10 cellular contexts compared by ENCODE assay signal in the genomic region with DNA sequence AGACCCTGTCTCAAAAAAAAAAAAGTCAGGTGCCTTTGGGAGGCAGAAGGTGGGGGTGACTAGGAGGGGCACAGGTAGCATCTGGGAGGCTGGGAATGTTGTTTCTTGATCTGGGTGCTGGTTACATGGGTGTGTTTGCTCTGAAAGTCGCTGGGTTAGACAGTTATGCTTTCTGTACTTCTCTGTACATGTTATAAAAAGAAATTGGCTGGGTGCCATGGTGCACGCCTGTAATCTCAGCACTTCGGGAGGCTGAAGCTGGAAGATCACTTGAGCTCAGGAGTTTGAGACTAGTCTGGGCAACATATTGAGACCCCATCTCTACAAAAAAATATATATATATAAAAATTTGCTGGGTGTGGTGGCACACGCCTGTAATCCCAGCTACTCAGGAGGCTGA. TPM values are rescaled to one million over a fixed set of nuclear protein-coding genes. Genes with fewer than 3 reads are reported as not detected.
DNase-seq lines count a peak whose midpoint lies in the region; ATAC-seq and TF ChIP-seq lines count a peak whose summit lies in the region.
"Had no signal": no experiment of that assay in that cellular context is flagged by ENCODE, and none has a peak within 500 bp of the region (broad histone marks: within the 10 kb centered on the region; RNA-seq: fewer than 3 reads in every experiment).

No MANE protein-coding gene starts in this region.

- H2AFZ ChIP-seq in hepatocyte: no peak overlapping the region

- peaks cover 10% of the 10 kb centered on the region for H4K20me1 ChIP-seq in hepatocyte (ENCODE audit: insufficient read depth, poor library complexity, severe bottlenecking)

- ATAC-seq in HG03159 (IDR thresholded peaks at IDR 0.05; ENCODE audit: unreplicated experiment): no peak

- H3K56ac ChIP-seq in mesendoderm (ENCODE audit: low read length): no peak overlapping the region

- H3K27me3 Mint-ChIP-seq in activated naive CD4-positive, alpha-beta T cell treated with anti-CD3 and anti-CD28 coated beads, Interleukin-2, amount 50 U/mL, for 24 hours: no peaks in the 10 kb centered on the region
- H3K27me3 Mint-ChIP-seq in HFFc6 (ENCODE audit: insufficient read depth): no peaks in the 10 kb centered on the region; the same call in 1 of the 2 replicates

- H3K9ac ChIP-seq in mesendoderm (ENCODE audit: low read length): no peak overlapping the region

- no peak for TF ChIP-seq POLR2A in adrenal gland (IDR thresholded peaks at IDR 0.05)
- no peak for TF ChIP-seq POLR2A in testis (IDR thresholded peaks at IDR 0.05)

- TF ChIP-seq CTCF in adrenal gland (IDR thresholded peaks at IDR 0.05) (no peak), hepatocyte (IDR thresholded peaks at IDR 0.05; ENCODE audit: poor library complexity) (no peak), testis (IDR thresholded peaks at IDR 0.05) (no peak), HFFc6 (IDR thresholded peaks at IDR 0.05) (no peak)

- H2BK120ac ChIP-seq in mesendoderm (ENCODE audit: low read depth, low read length): no peak overlapping the region

- H3K4ac ChIP-seq in mesendoderm (ENCODE audit: low read depth, low read length): no peak overlapping the region

- H3K4me3 ChIP-seq in adrenal gland (no peak overlapping the region), hepatocyte (no peak overlapping the region), testis (no peak overlapping the region), mesendoderm (ENCODE audit: low read length) (no peak overlapping the region)
- H3K4me3 ChIP-seq: esophagus muscularis mucosa had no signal

- H3K4me1 ChIP-seq in adrenal gland (replicated peaks in 1 of 2) (peaks cover 9 to 37% of the 10 kb centered on the region in 2 donors), hepatocyte (ENCODE audit: insufficient read depth) (peaks cover 18% of the 10 kb centered on the region), testis (peaks cover 6% of the 10 kb centered on the region), mesendoderm (ENCODE audit: control insufficient read depth, low read depth, low read length) (no peaks in the 10 kb centered on the region)

- no peak for DNase-seq in activated naive CD4-positive, alpha-beta T cell treated with anti-CD3 and anti-CD28 coated beads, Interleukin-2, amount 50 U/mL, for 16 hours
- DNase-seq in adrenal gland (peak in 5 of 7 donors; percentile 57 to 73 (median 60)), hepatocyte (ENCODE audit: low spot score) (peak; percentile 65), testis (peak; percentile 68), mesendoderm (no peak), HFFc6 (no peak)

- H3K27me3 ChIP-seq in adrenal gland: no peaks in the 10 kb centered on the region
- H3K27me3 ChIP-seq in hepatocyte: no peaks in the 10 kb centered on the region
- H3K27me3 ChIP-seq in testis: no peaks in the 10 kb centered on the region
- no peaks in the 10 kb centered on the region for H3K27me3 ChIP-seq in mesendoderm (ENCODE audit: insufficient read depth, low read length, poor library complexity)
- H3K27me3 ChIP-seq: esophagus muscularis mucosa had no signal

- no peak overlapping the region for H3K23ac ChIP-seq in mesendoderm (ENCODE audit: low read length)

- peak overlapping the region; percentile 71 for H3K4me3 Mint-ChIP-seq in activated naive CD4-positive, alpha-beta T cell treated with anti-CD3 and anti-CD28 coated beads, Interleukin-2, amount 50 U/mL, for 24 hours
- no peak overlapping the region for H3K4me3 Mint-ChIP-seq in HFFc6
- H3K4me3 Mint-ChIP-seq: neural crest cell had no signal

- peaks cover 83% of the 10 kb centered on the region for H3K4me1 Mint-ChIP-seq in activated naive CD4-positive, alpha-beta T cell treated with anti-CD3 and anti-CD28 coated beads, Interleukin-2, amount 50 U/mL, for 24 hours
- H3K4me1 Mint-ChIP-seq in HFFc6 (ENCODE audit: low read depth): peaks cover 14% of the 10 kb centered on the region

- no peak overlapping the region for H3K27ac ChIP-seq in adrenal gland
- H3K27ac ChIP-seq in hepatocyte: no peak overlapping the region
- H3K27ac ChIP-seq in testis: no peak overlapping the region
- H3K27ac ChIP-seq in mesendoderm (ENCODE audit: low read depth, low read length): no peak overlapping the region

- H3K4me2 ChIP-seq in hepatocyte (no peak overlapping the region), mesendoderm (ENCODE audit: low read length) (no peak overlapping the region)

- WGBS in adrenal gland, 4 donors: 25 to 36% (median 31%) methylated on average over 4 of the region's 4 CpGs
- 56% methylated on average over 4 of the region's 4 CpGs for WGBS in hepatocyte (ENCODE audit: low lambda C conversion rate, missing lambda C conversion rate)
- WGBS in testis, 2 donors: 43 to 46% methylated on average over 4 of the region's 4 CpGs
- WGBS in mesendoderm (ENCODE audit: extremely low coverage, insufficient coverage, low lambda C conversion rate): no CpG with 5 or more reads among the region's 4 CpGs

- H3K9me3 ChIP-seq in adrenal gland (replicated peaks in 1 of 3): no peaks in the 10 kb centered on the region
- H3K9me3 ChIP-seq in hepatocyte (ENCODE audit: low read depth): no peaks in the 10 kb centered on the region
- no peaks in the 10 kb centered on the region for H3K9me3 ChIP-seq in testis
- H3K9me3 ChIP-seq: esophagus muscularis mucosa had no signal

- H4K5ac ChIP-seq in mesendoderm (ENCODE audit: low read length): no peak overlapping the region

- peaks cover 10% of the 10 kb centered on the region for H3K79me1 ChIP-seq in mesendoderm (ENCODE audit: low read length)

- H2BK15ac ChIP-seq in mesendoderm (replicated peaks; ENCODE audit: low read depth): no peak overlapping the region

- H3K9me3 Mint-ChIP-seq in activated naive CD4-positive, alpha-beta T cell treated with anti-CD3 and anti-CD28 coated beads, Interleukin-2, amount 50 U/mL, for 24 hours: no peaks in the 10 kb centered on the region
- no peaks in the 10 kb centered on the region for H3K9me3 Mint-ChIP-seq in HFFc6
- H3K9me3 Mint-ChIP-seq: neural crest cell had no signal

- intact Hi-C loops in adrenal gland (cut with DNase I) (no loop called here), testis (cut with DNase I; ENCODE audit: low total_unique reads) (no loop called here)

- H3K18ac ChIP-seq in mesendoderm (ENCODE audit: low read length): no peak overlapping the region

- H3K79me2 ChIP-seq in hepatocyte (peaks cover 91% of the 10 kb centered on the region), mesendoderm (ENCODE audit: control insufficient read depth, insufficient read depth, low read length) (peaks cover 5% of the 10 kb centered on the region)

- H2AK5ac ChIP-seq in mesendoderm (ENCODE audit: low read length): no peak overlapping the region

- no peak overlapping the region for H2BK5ac ChIP-seq in mesendoderm (ENCODE audit: low read length)

- no peak overlapping the region for H4K8ac ChIP-seq in mesendoderm (ENCODE audit: low read depth, low read length)

- no peaks in the 10 kb centered on the region for H3K9me2 ChIP-seq in hepatocyte (replicated peaks; ENCODE audit: insufficient read depth)

- peak overlapping the region; percentile 97 for H3K27ac Mint-ChIP-seq in activated naive CD4-positive, alpha-beta T cell treated with anti-CD3 and anti-CD28 coated beads, Interleukin-2, amount 50 U/mL, for 24 hours
- H3K27ac Mint-ChIP-seq in HFFc6: no peak overlapping the region

- peaks cover 4% of the 10 kb centered on the region for H3K36me3 Mint-ChIP-seq in activated naive CD4-positive, alpha-beta T cell treated with anti-CD3 and anti-CD28 coated beads, Interleukin-2, amount 50 U/mL, for 24 hours
- peaks cover 4% of the 10 kb centered on the region for H3K36me3 Mint-ChIP-seq in HFFc6 (ENCODE audit: low read depth)

- H3K36me3 ChIP-seq in adrenal gland (replicated peaks in 1 of 2) (peaks cover 0 to 4% of the 10 kb centered on the region in 2 donors), hepatocyte (replicated peaks; ENCODE audit: insufficient read depth, low read depth) (no peaks in the 10 kb centered on the region), testis (ENCODE audit: low read depth, missing control alignments) (no peaks in the 10 kb centered on the region), mesendoderm (ENCODE audit: control insufficient read depth, insufficient read depth, low read length) (no peaks in the 10 kb centered on the region)

RNA-seq across cellular contexts. Expression of a gene that starts 15.1 kb away (rescaled TPM):
- total RNA-seq in adrenal gland (10 to 100 TPM; 53.3 to 94.4 (median 60.7) TPM), hepatocyte (43.4 and 52.8 TPM in 2 replicates), testis (100 to 1,000 TPM; 145 to 151 TPM)
- polyA plus RNA-seq in adrenal gland (100 to 1,000 TPM in 2 of 3 donors, 10 to 100 TPM in 1; 35.0 to 159 (median 145) TPM), hepatocyte (92.4 and 93.9 TPM in 2 replicates), testis (ENCODE audit: insufficient read depth, low read depth, low replicate concordance) (241 TPM)
- 54.8 TPM for polyA plus RNA-seq in mesendoderm (2013, experiment 1 of 2)
- 56.3 TPM for polyA plus RNA-seq in mesendoderm (2013, experiment 2 of 2)
- 10 to 100 TPM; 66.0 to 79.7 (median 72.4) TPM for total RNA-seq in HFFc6 (2021; fragmentation: NEBNext Ultra II Directional; extraction: Animal tissue kit (Norgen Biotek cat#: 25700))

RNA-seq across cellular contexts. Expression of a gene that starts 15.9 kb away (rescaled TPM):
- total RNA-seq in adrenal gland: 1 to 10 TPM in 2 of 8 donors, under 1 TPM in 4, not detected in 2; 0.75 to 1.2 (median 0.89) TPM
- polyA plus RNA-seq in adrenal gland: 1 to 10 TPM in 1 of 3 donors, under 1 TPM in 2; 0.33 to 1.2 (median 0.71) TPM
- 6.0 and 10.2 TPM in 2 replicates for total RNA-seq in hepatocyte
- polyA plus RNA-seq in hepatocyte: 4.0 and 4.3 TPM in 2 replicates
- 1 to 10 TPM in 1 of 2 donors, under 1 TPM in 1; 0.71 to 1.9 TPM for total RNA-seq in testis
- 3.0 TPM for polyA plus RNA-seq in testis (ENCODE audit: insufficient read depth, low read depth, low replicate concordance)
- 2.1 TPM for polyA plus RNA-seq in mesendoderm (2013, experiment 1 of 2)
- polyA plus RNA-seq in mesendoderm (2013, experiment 2 of 2): 2.8 TPM
- total RNA-seq in HFFc6 (2021; fragmentation: NEBNext Ultra II Directional; extraction: Animal tissue kit (Norgen Biotek cat#: 25700)): under 1 TPM; 0.33 to 0.69 (median 0.42) TPM

RNA-seq across cellular contexts. Expression of a gene that starts 25.7 kb away (rescaled TPM):
- total RNA-seq in adrenal gland: 10 to 100 TPM; 14.3 to 39.3 (median 18.4) TPM
- 10 to 100 TPM in 1 of 3 donors, 1 to 10 TPM in 2; 4.2 to 49.8 (median 9.5) TPM for polyA plus RNA-seq in adrenal gland
- total RNA-seq in hepatocyte: 2.1 and 3.7 TPM in 2 replicates
- 2.7 and 3.0 TPM in 2 replicates for polyA plus RNA-seq in hepatocyte
- total RNA-seq in testis: 10 to 100 TPM; 32.8 to 33.1 TPM
- polyA plus RNA-seq in testis (ENCODE audit: insufficient read depth, low read depth, low replicate concordance): 15.7 TPM
- polyA plus RNA-seq in mesendoderm (2013, experiment 1 of 2): 20.3 TPM
- polyA plus RNA-seq in mesendoderm (2013, experiment 2 of 2): 20.4 TPM
- total RNA-seq in HFFc6 (2021; fragmentation: NEBNext Ultra II Directional; extraction: Animal tissue kit (Norgen Biotek cat#: 25700)): 10 to 100 TPM; 23.3 to 26.2 (median 24.3) TPM

RNA-seq across cellular contexts. Expression of a gene that starts 37.5 kb away (rescaled TPM):
- total RNA-seq in adrenal gland: 10 to 100 TPM; 15.9 to 56.4 (median 36.2) TPM
- polyA plus RNA-seq in adrenal gland: 100 to 1,000 TPM in 2 of 3 donors, 1 to 10 TPM in 1; 9.3 to 232 (median 120) TPM
- 20.5 and 25.8 TPM in 2 replicates for total RNA-seq in hepatocyte
- polyA plus RNA-seq in hepatocyte: 81.4 and 85.4 TPM in 2 replicates
- 10 to 100 TPM; 19.9 TPM for total RNA-seq in testis
- polyA plus RNA-seq in testis (ENCODE audit: insufficient read depth, low read depth, low replicate concordance): 42.1 TPM
- polyA plus RNA-seq in mesendoderm (2013, experiment 1 of 2): 7.1 TPM
- polyA plus RNA-seq in mesendoderm (2013, experiment 2 of 2): 8.6 TPM
- total RNA-seq in HFFc6 (2021; fragmentation: NEBNext Ultra II Directional; extraction: Animal tissue kit (Norgen Biotek cat#: 25700)): 100 to 1,000 TPM; 117 to 316 (median 287) TPM

RNA-seq across cellular contexts. Expression of a gene that starts 52.8 kb away (rescaled TPM):
- 100 to 1,000 TPM; 223 to 505 (median 364) TPM for total RNA-seq in adrenal gland
- 100 to 1,000 TPM in 2 of 3 donors, 10 to 100 TPM in 1; 90.2 to 253 (median 218) TPM for polyA plus RNA-seq in adrenal gland
- 313 and 321 TPM in 2 replicates for total RNA-seq in hepatocyte
- 509 and 519 TPM in 2 replicates for polyA plus RNA-seq in hepatocyte
- 10 to 100 TPM; 52.8 to 76.9 TPM for total RNA-seq in testis
- polyA plus RNA-seq in testis (ENCODE audit: insufficient read depth, low read depth, low replicate concordance): 130 TPM
- 18.9 TPM for polyA plus RNA-seq in mesendoderm (2013, experiment 1 of 2)
- polyA plus RNA-seq in mesendoderm (2013, experiment 2 of 2): 16.9 TPM
- 10 to 100 TPM; 33.2 to 39.3 (median 37.4) TPM for total RNA-seq in HFFc6 (2021; fragmentation: NEBNext Ultra II Directional; extraction: Animal tissue kit (Norgen Biotek cat#: 25700))

Comparison
In these comparisons a context has a peak if more than half of its experiments do, and no peak if none do; other contexts are left out.
1. DNase-seq: peak in adrenal gland (5 of 7), hepatocyte (single experiment) and testis (single experiment); none in activated naive CD4-positive, alpha-beta T cell treated with anti-CD3 and anti-CD28 coated beads, Interleukin-2, amount 50 U/mL, for 16 hours (single experiment), mesendoderm (single experiment) and HFFc6 (single experiment).